8 cellular contexts compared by ENCODE assay signal in genomic region chr18:62521588-62521987, GRCh38. TPM values are rescaled to one million over a fixed set of nuclear protein-coding genes. Genes with fewer than 3 reads are reported as not detected.
DNase-seq lines count a peak whose midpoint lies in the region; ATAC-seq and TF ChIP-seq lines count a peak whose summit lies in the region.

No MANE protein-coding gene starts in this region.

- no peak overlapping the region for H2BK5ac ChIP-seq in IMR-90 (ENCODE audit: low read depth, low read length, poor library complexity, severe bottlenecking)

- H4K8ac ChIP-seq in IMR-90 (ENCODE audit: low read depth in 2 of 2, low read length in 2 of 2) = no peak overlapping the region

- POLR2A ChIA-PET in IMR-90 (lab: Charles Lee; ENCODE audit: unreplicated experiment) = no interaction called here

- in situ Hi-C loops in IMR-90 (cut with MboI; ENCODE audit: low sequenced_read_pairs) = no loop called here

- peaks cover 31% of the 10 kb centered on the region for H3K4me1 Mint-ChIP-seq in CD14-positive monocyte

- H3K27ac Mint-ChIP-seq in CD14-positive monocyte = peak overlapping the region in 1 of 7 donors; percentile 73

- H3K18ac ChIP-seq in IMR-90 (ENCODE audit: low read depth, low read length) = no peak overlapping the region

- intact Hi-C loops in CD14-positive monocyte (cut with micrococcal nuclease) = loop anchor here (5.0 to 10.0 kb wide), 5 partner anchors 41 to 337 kb away; partner anchors contain the start of genes PIGN (in 2 of the 2) and RELCH (in 2 of the 2)
- intact Hi-C loops in IMR-90 (cut with micrococcal nuclease) = loop anchor here (10.0 kb wide), 6 partner anchors 263 to 913 kb away; partner anchors contain the start of genes PIGN and RELCH
- intact Hi-C loops in breast epithelium (cut with DNase I; ENCODE audit: low total_unique reads) = no loop called here
- intact Hi-C loops in posterior vena cava (cut with DNase I) = loop anchor here in 1 of 2 donors (5.0 kb wide), 1 partner anchor 94 kb away; no protein-coding TSS in a partner anchor

- H2AK5ac ChIP-seq in IMR-90 (ENCODE audit: low read depth, low read length) = no peak overlapping the region

- no TSS peak for BruUV-seq in IMR-90 (replicated peaks; lab: Mats Ljungman, UMichigan)

- H2BK15ac ChIP-seq in IMR-90 (ENCODE audit: low read depth, low read length) = no peak overlapping the region

- H3K27me3 Mint-ChIP-seq in CD14-positive monocyte (ENCODE audit: low read depth in 3 of 3) = peaks cover 0 to 10% (median 4%) of the 10 kb centered on the region in 3 donors

- H3K4ac ChIP-seq in IMR-90 (ENCODE audit: low read depth, low read length) = no peak overlapping the region

- TF ChIP-seq RAD21 in IMR-90 (IDR thresholded peaks at IDR 0.05; ENCODE audit: low read length) = no peak

- CTCF ChIA-PET in IMR-90 (lab: Yijun Ruan, JAX) = interaction anchor here (0.9 to 1.2 kb wide), 2 partner anchors 96 to 99 kb away, joined by 3 to 8 read pairs; no protein-coding TSS in a partner anchor

- no peak overlapping the region for H2BK20ac ChIP-seq in IMR-90 (ENCODE audit: low read depth, low read length)

- H2AK9ac ChIP-seq in IMR-90 (replicated peaks; ENCODE audit: low read depth, low read length, poor library complexity) = no peak overlapping the region

- H3K4me3 Mint-ChIP-seq in CD14-positive monocyte = peak overlapping the region; percentile 75 to 97

- H3K4me3 ChIP-seq in IMR-90 (ENCODE audit: insufficient read depth, low read depth, low read length) (no peak overlapping the region), breast epithelium (peak overlapping the region; percentile 79 to 91 (median 87)), mucosa of stomach (ENCODE audit: low read length) (no peak overlapping the region)

- peaks cover 5% of the 10 kb centered on the region; the same call in 1 of the 2 replicates for H3K9me1 ChIP-seq in IMR-90 (ENCODE audit: insufficient read depth, low read length)

- no peak overlapping the region for H4K91ac ChIP-seq in IMR-90 (ENCODE audit: insufficient read depth, low read depth, low read length)

- H3K9ac ChIP-seq in IMR-90 (ENCODE audit: low read depth, low read length) (no peak overlapping the region), mucosa of stomach (ENCODE audit: low read length) (peak overlapping the region; percentile 89)

- H3K36me3 Mint-ChIP-seq in CD14-positive monocyte = peaks cover 2 to 9% of the 10 kb centered on the region in 2 donors

- no peak overlapping the region for H3K56ac ChIP-seq in IMR-90 (ENCODE audit: extremely low read depth, insufficient read depth, low read length)

- H4K20me1 ChIP-seq in IMR-90 (ENCODE audit: insufficient read depth, low read length) = peaks cover 3% of the 10 kb centered on the region; the same call in 1 of the 2 replicates

- H3K27me3 ChIP-seq in IMR-90 (ENCODE audit: control insufficient read depth, insufficient read depth, low read length) = peaks cover 2% of the 10 kb centered on the region; the same call in 1 of the 2 replicates
- H3K27me3 ChIP-seq in breast epithelium = no peaks in the 10 kb centered on the region
- H3K27me3 ChIP-seq in mucosa of stomach (ENCODE audit: control insufficient read depth, insufficient read depth, low read length) = no peaks in the 10 kb centered on the region

- no CpG with 5 or more reads among the region's 2 CpGs for WGBS in IMR-90 (ENCODE audit: extremely low coverage in 2 of 2, insufficient read length in 1 of 2), 2 experiments

- H3K23ac ChIP-seq in IMR-90 (ENCODE audit: low read depth, low read length) = peak overlapping the region; percentile 39; the same call in 1 of the 2 replicates

- no peak overlapping the region for H3K4me2 ChIP-seq in IMR-90 (ENCODE audit: low read depth, low read length)

- H2BK120ac ChIP-seq in IMR-90 (ENCODE audit: low read depth, low read length) = no peak overlapping the region

- H3K79me1 ChIP-seq in IMR-90 (ENCODE audit: low read depth in 1 of 2, low read length in 2 of 2) = peaks cover 8 to 16% of the 10 kb centered on the region in 2 experiments; a peak in 3 of 4 replicates

- ATAC-seq in IMR-90 (ENCODE audit: low read depth) = no peak
- ATAC-seq in GM18870 (IDR thresholded peaks at IDR 0.05; ENCODE audit: unreplicated experiment) = no peak
- no peak for ATAC-seq in HG03521 (IDR thresholded peaks at IDR 0.05; ENCODE audit: unreplicated experiment)

- H3K9me3 Mint-ChIP-seq in CD14-positive monocyte = peaks cover 0 to 2% (median 0%) of the 10 kb centered on the region in 7 donors

- H3K27ac ChIP-seq in IMR-90 (ENCODE audit: insufficient read depth, low read length) = no peak overlapping the region
- H3K27ac ChIP-seq in breast epithelium = no peak overlapping the region

- H3K9me3 ChIP-seq in IMR-90 (ENCODE audit: control insufficient read depth, insufficient read depth, low read length) (no peaks in the 10 kb centered on the region), breast epithelium (no peaks in the 10 kb centered on the region), mucosa of stomach (ENCODE audit: control insufficient read depth, low read length) (no peaks in the 10 kb centered on the region)

- H3K4me1 ChIP-seq in IMR-90 (ENCODE audit: control insufficient read depth, insufficient read depth, low read length) (peaks cover 3% of the 10 kb centered on the region; the same call in 1 of the 2 replicates), breast epithelium (peaks cover 0 to 7% of the 10 kb centered on the region in 2 donors), mucosa of stomach (ENCODE audit: control insufficient read depth, insufficient read depth, low read length) (peaks cover 4% of the 10 kb centered on the region)

- H3K36me3 ChIP-seq in IMR-90 (ENCODE audit: control insufficient read depth, insufficient read depth, low read length) (no peaks in the 10 kb centered on the region), breast epithelium (no peaks in the 10 kb centered on the region), mucosa of stomach (ENCODE audit: control insufficient read depth, insufficient read depth, low read length) (no peaks in the 10 kb centered on the region)

- H3K14ac ChIP-seq in IMR-90 (replicated peaks; ENCODE audit: low read depth, low read length) = no peak overlapping the region

- TF ChIP-seq CTCF in CD14-positive monocyte (IDR thresholded peaks at IDR 0.05) = no peak
- no peak for TF ChIP-seq CTCF in IMR-90 (conservative IDR thresholded peaks at IDR 0.05; ENCODE audit: low read depth, low read length)
- no peak for TF ChIP-seq CTCF in breast epithelium (IDR thresholded peaks at IDR 0.05)

- H2AFZ ChIP-seq in IMR-90 (replicated peaks; ENCODE audit: low read length, poor library complexity) = no peak overlapping the region

- dilution Hi-C loops in IMR-90 (cut with HindIII; ENCODE audit: low sequenced_read_pairs, unreplicated experiment) = no loop called here

- DNase-seq in CD14-positive monocyte (ENCODE audit: low spot score) = no peak
- no peak for DNase-seq in IMR-90
- no peak for DNase-seq in breast epithelium (ENCODE audit: low spot score in 2 of 2)
- DNase-seq in NCI-H146 (lab: John Stamatoyannopoulos, UW) = no peak
- no peak for DNase-seq in posterior vena cava (ENCODE audit: low spot score)

- no peak overlapping the region for H4K5ac ChIP-seq in IMR-90 (ENCODE audit: low read depth, low read length)

- TF ChIP-seq POLR2A in IMR-90 (IDR thresholded peaks at IDR 0.05; ENCODE audit: low read depth, low read length) (no peak), breast epithelium (IDR thresholded peaks at IDR 0.05) (no peak)

TF ChIP-seq in IMR-90, 13 proteins besides CTCF, POLR2A, EP300 and RAD21:
- TF ChIP-seq MAZ (IDR thresholded peaks at IDR 0.05; ENCODE audit: borderline replicate concordance, low read depth, low read length) = no peak
- no peak for TF ChIP-seq FOS (IDR thresholded peaks at IDR 0.05; ENCODE audit: low read depth, low read length)
- no peak for TF ChIP-seq USF2 (IDR thresholded peaks at IDR 0.05; ENCODE audit: low read depth, low read length)
- no peak for TF ChIP-seq ELK1 (IDR thresholded peaks at IDR 0.05; ENCODE audit: borderline replicate concordance, low read depth, low read length)
- no peak for TF ChIP-seq CEBPB (IDR thresholded peaks at IDR 0.05; ENCODE audit: low read depth, low read length)
- no peak for TF ChIP-seq SMC3 (IDR thresholded peaks at IDR 0.05; ENCODE audit: low read depth, low read length)
- TF ChIP-seq NFE2L2 (IDR thresholded peaks at IDR 0.05; ENCODE audit: low read depth, low read length) = no peak
- TF ChIP-seq RFX5 (IDR thresholded peaks at IDR 0.05; ENCODE audit: low read depth, low read length) = no peak
- TF ChIP-seq MXI1 (IDR thresholded peaks at IDR 0.05; ENCODE audit: borderline replicate concordance, low read depth, low read length) = no peak
- TF ChIP-seq MAFK (IDR thresholded peaks at IDR 0.05; ENCODE audit: low read depth, low read length) = no peak

RNA-seq across cellular contexts. Expression of gene ZCCHC2, which starts 1.2 kb away (rescaled TPM):
- polyA plus RNA-seq in CD14-positive monocyte = under 1 TPM; 0.59 to 0.71 TPM
- 2.2 and 3.6 TPM in 2 replicates for total RNA-seq in IMR-90 (2012; rRNA removed)
- 3.2 and 4.1 TPM in 2 replicates for polyA plus RNA-seq in IMR-90 (2012; rRNA removed)
- polyA plus RNA-seq in IMR-90 (2012; cell fraction: cytosol; rRNA removed) = 1.5 and 2.1 TPM in 2 replicates
- polyA plus RNA-seq in IMR-90 (2012; cell fraction: nucleus; rRNA removed; ENCODE audit: low replicate concordance) = 5.9 and 9.1 TPM in 2 replicates
- 10 to 100 TPM; 24.3 to 36.3 (median 26.2) TPM for total RNA-seq in breast epithelium
- 10 to 100 TPM; 25.0 to 26.3 TPM for total RNA-seq in posterior vena cava

Comparison
In these comparisons a context has a peak if more than half of its experiments do, and no peak if none do; other contexts are left out.
1. H3K4me3 ChIP-seq: peak in breast epithelium (3 of 3); none in IMR-90 (single experiment) and mucosa of stomach (single experiment).